In genomic region chr15:40266828-40267304, GRCh38 we compare ENCODE assay signal across 10 cellular contexts. TPM values are rescaled to one million over a fixed set of nuclear protein-coding genes. Genes with fewer than 3 reads are reported as not detected.
DNase-seq lines count a peak whose midpoint lies in the region; ATAC-seq and TF ChIP-seq lines count a peak whose summit lies in the region.
"Had no signal": no experiment of that assay in that cellular context is flagged by ENCODE, and none has a peak within 500 bp of the region (broad histone marks: within the 10 kb centered on the region; RNA-seq: fewer than 3 reads in every experiment).

No MANE protein-coding gene starts in this region.

- 40 to 61% (median 48%) methylated on average over 6 to 7 of the region's 7 CpGs for WGBS in stomach, 5 donors

- H3K4me3 Mint-ChIP-seq in natural killer cell treated with Interleukin-12 subunit alpha and Interleukin-12 subunit beta and Interleukin-15 and Interleukin-18, amount 100 ng/mL, for 72 hours: no peak overlapping the region

- no peak overlapping the region for H3K27ac Mint-ChIP-seq in natural killer cell treated with Interleukin-12 subunit alpha and Interleukin-12 subunit beta and Interleukin-15 and Interleukin-18, amount 100 ng/mL, for 72 hours

- no peaks in the 10 kb centered on the region for H3K27me3 ChIP-seq in stomach

- no peaks in the 10 kb centered on the region for H3K9me3 Mint-ChIP-seq in natural killer cell treated with Interleukin-12 subunit alpha and Interleukin-12 subunit beta and Interleukin-15 and Interleukin-18, amount 100 ng/mL, for 72 hours

- H3K9me3 ChIP-seq in stomach: no peaks in the 10 kb centered on the region

- no peaks in the 10 kb centered on the region for H3K4me1 Mint-ChIP-seq in natural killer cell treated with Interleukin-12 subunit alpha and Interleukin-12 subunit beta and Interleukin-15 and Interleukin-18, amount 100 ng/mL, for 72 hours (ENCODE audit: low read depth in 2 of 2)

- in situ Hi-C loops in SK-MEL-5 (cut with HindIII; ENCODE audit: low pct_unique_long_range_greater_than_20kb, low sequenced_read_pairs): no loop called here

- H3K27me3 Mint-ChIP-seq in natural killer cell treated with Interleukin-12 subunit alpha and Interleukin-12 subunit beta and Interleukin-15 and Interleukin-18, amount 100 ng/mL, for 72 hours: no peaks in the 10 kb centered on the region

- peaks cover 0 to 21% (median 2%) of the 10 kb centered on the region in 4 donors for H3K4me1 ChIP-seq in stomach

- H3K36me3 Mint-ChIP-seq in natural killer cell treated with Interleukin-12 subunit alpha and Interleukin-12 subunit beta and Interleukin-15 and Interleukin-18, amount 100 ng/mL, for 72 hours: no peaks in the 10 kb centered on the region

- DNase-seq in DMS53 (lab: John Stamatoyannopoulos, UW) (peak; percentile 59), DMS53 treated with DMSO at 0.1 percent for 48 hours (lab: John Stamatoyannopoulos, UW; ENCODE audit: unreplicated experiment) (no peak), SK-MEL-5 (ENCODE audit: low read depth, low spot score) (peak; percentile 78), foreskin melanocyte (peak; percentile 84), stomach (peak; percentile 57), NCI-H187 treated with DMSO at 0.1 percent for 48 hours (lab: John Stamatoyannopoulos, UW) (no peak)
- no peak for DNase-seq in activated effector memory CD4-positive, alpha-beta T cell treated with Interleukin-2 at 50 U/mL for 16 hours
- DNase-seq in natural killer cell treated with Interleukin-12 subunit alpha and Interleukin-12 subunit beta and Interleukin-15 and Interleukin-18, amount 100 ng/mL, for 72 hours (ENCODE audit: low spot score): no peak

- no peak for TF ChIP-seq POLR2A in stomach (IDR thresholded peaks at IDR 0.05)

- ATAC-seq in natural killer cell treated with Interleukin-12 subunit alpha and Interleukin-12 subunit beta and Interleukin-15 and Interleukin-18, amount 100 ng/mL, for 72 hours: no peak

- TF ChIP-seq CTCF in stomach (IDR thresholded peaks at IDR 0.05): no peak

- no peak overlapping the region for H3K4me3 ChIP-seq in stomach
- H3K4me3 ChIP-seq: coronary artery had no signal

- TF ChIP-seq EP300 in stomach (IDR thresholded peaks at IDR 0.05): no peak

- intact Hi-C loops in stomach (cut with DNase I; ENCODE audit: low total_unique reads): no loop called here

- H3K27ac ChIP-seq in stomach: peak overlapping the region in 2 of 5 donors; percentile 38 to 49
- H3K27ac ChIP-seq: 22Rv1, coronary artery had no signal

- H3K36me3 ChIP-seq in stomach: peaks cover 0 to 16% (median 11%) of the 10 kb centered on the region in 4 donors

RNA-seq across cellular contexts. Expression of gene ANKRD63, which starts 16.0 kb away (rescaled TPM):
- 0.16 and 0.29 TPM in 2 replicates for total RNA-seq in SK-MEL-5 (2014; rRNA removed; shearing (Covaris generic))
- not detected in 2 replicates for polyA plus RNA-seq in SK-MEL-5 (2015; cell fraction: cytosol; rRNA removed)
- polyA plus RNA-seq in SK-MEL-5 (2015; cell fraction: nucleus; rRNA removed): not detected in 2 replicates
- under 1 TPM in 1 of 5 donors, not detected in 4; 0.37 TPM for total RNA-seq in stomach
- polyA plus RNA-seq in stomach: not detected
- total RNA-seq in natural killer cell treated with Interleukin-12 subunit alpha and Interleukin-12 subunit beta and Interleukin-15 and Interleukin-18, amount 100 ng/mL, for 72 hours: not detected

RNA-seq across cellular contexts. Expression of gene PAK6, which starts 28.0 kb away (rescaled TPM):
- not detected in 2 replicates for total RNA-seq in SK-MEL-5 (2014; rRNA removed; shearing (Covaris generic))
- not detected in 2 replicates for polyA plus RNA-seq in SK-MEL-5 (2015; cell fraction: cytosol; rRNA removed)
- not detected in 2 replicates for polyA plus RNA-seq in SK-MEL-5 (2015; cell fraction: nucleus; rRNA removed)
- 10 to 100 TPM in 3 of 5 donors, 1 to 10 TPM in 1, under 1 TPM in 1; under 0.01 to 91.9 (median 16.3) TPM for total RNA-seq in stomach
- polyA plus RNA-seq in stomach: 1 to 10 TPM; 1.8 to 7.7 (median 4.7) TPM
- 1 to 10 TPM; 1.9 to 2.9 TPM for total RNA-seq in natural killer cell treated with Interleukin-12 subunit alpha and Interleukin-12 subunit beta and Interleukin-15 and Interleukin-18, amount 100 ng/mL, for 72 hours

RNA-seq across cellular contexts. Expression of gene PLCB2, which starts 40.9 kb away (rescaled TPM):
- total RNA-seq in SK-MEL-5 (2014; rRNA removed; shearing (Covaris generic)): 1.9 and 3.2 TPM in 2 replicates
- polyA plus RNA-seq in SK-MEL-5 (2015; cell fraction: cytosol; rRNA removed): 0.69 and 1.4 TPM in 2 replicates
- 4.2 and 6.5 TPM in 2 replicates for polyA plus RNA-seq in SK-MEL-5 (2015; cell fraction: nucleus; rRNA removed)
- total RNA-seq in stomach: 10 to 100 TPM in 3 of 5 donors, 1 to 10 TPM in 2; 3.5 to 12.5 (median 11.7) TPM
- 1 to 10 TPM; 5.3 to 5.6 (median 5.4) TPM for polyA plus RNA-seq in stomach
- 100 to 1,000 TPM in 1 of 2 donors, 10 to 100 TPM in 1; 90.5 to 109 TPM for total RNA-seq in natural killer cell treated with Interleukin-12 subunit alpha and Interleukin-12 subunit beta and Interleukin-15 and Interleukin-18, amount 100 ng/mL, for 72 hours

RNA-seq across cellular contexts. Expression of gene INAFM2, which starts 56.6 kb away (rescaled TPM):
- total RNA-seq in SK-MEL-5 (2014; rRNA removed; shearing (Covaris generic)): 11.5 and 12.3 TPM in 2 replicates
- 11.6 and 17.8 TPM in 2 replicates for polyA plus RNA-seq in SK-MEL-5 (2015; cell fraction: cytosol; rRNA removed)
- 7.5 and 7.6 TPM in 2 replicates for polyA plus RNA-seq in SK-MEL-5 (2015; cell fraction: nucleus; rRNA removed)
- 10 to 100 TPM; 16.4 to 65.2 (median 21.6) TPM for total RNA-seq in stomach
- 10 to 100 TPM in 1 of 3 donors, 1 to 10 TPM in 2; 3.4 to 20.5 (median 8.8) TPM for polyA plus RNA-seq in stomach
- total RNA-seq in natural killer cell treated with Interleukin-12 subunit alpha and Interleukin-12 subunit beta and Interleukin-15 and Interleukin-18, amount 100 ng/mL, for 72 hours: 10 to 100 TPM; 16.7 to 17.5 TPM

Comparison
In these comparisons a context has a peak if more than half of its experiments do, and no peak if none do; other contexts are left out.
1. DNase-seq: peak in DMS53 (single experiment), SK-MEL-5 (single experiment), foreskin melanocyte (single experiment) and stomach (single experiment); none in DMS53 treated with DMSO at 0.1 percent for 48 hours (single experiment), NCI-H187 treated with DMSO at 0.1 percent for 48 hours (single experiment), activated effector memory CD4-positive, alpha-beta T cell treated with Interleukin-2 at 50 U/mL for 16 hours (single experiment) and natural killer cell treated with Interleukin-12 subunit alpha and Interleukin-12 subunit beta and Interleukin-15 and Interleukin-18, amount 100 ng/mL, for 72 hours (single experiment).
2. RNA of gene PLCB2, which starts 40.9 kb away (total RNA-seq): 90.5 to 109 TPM in natural killer cell treated with Interleukin-12 subunit alpha and Interleukin-12 subunit beta and Interleukin-15 and Interleukin-18, amount 100 ng/mL, for 72 hours; 3.5 to 12.5 TPM in stomach and 1.9 to 3.2 TPM in SK-MEL-5; every median in the first group is over 4 times any median in the second.